In the genomic region with DNA sequence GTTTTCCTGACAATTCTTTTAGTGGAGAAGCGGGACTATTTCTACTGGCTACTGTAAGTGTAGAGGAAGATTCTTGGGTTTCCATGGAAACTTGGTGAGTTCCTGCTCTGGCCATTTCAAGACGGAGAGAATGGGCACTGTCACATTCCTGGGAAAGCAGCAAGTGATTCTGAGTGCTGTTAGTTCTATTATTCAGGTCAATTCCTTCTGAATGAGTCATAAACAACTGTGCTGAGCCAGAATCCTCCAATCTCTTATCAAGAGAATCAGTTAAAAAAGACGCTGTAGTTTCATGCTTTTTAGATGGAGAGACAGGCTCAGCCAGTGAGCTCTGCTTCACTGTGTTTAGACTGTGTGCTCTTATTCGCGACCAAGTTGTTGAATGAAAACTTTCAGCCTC, we compare ENCODE assay signal across 9 cellular contexts. TPM values are rescaled to one million over a fixed set of nuclear protein-coding genes. Genes with fewer than 3 reads are reported as not detected.
A peak's percentile ranks its signal among the peaks of the same experiment; 100 is the strongest.
DNase-seq lines count a peak whose midpoint lies in the region; ATAC-seq, FAIRE-seq and TF ChIP-seq lines count a peak whose summit lies in the region.
"Had no signal": no experiment of that assay in that cellular context is flagged by ENCODE, and none has a peak within 500 bp of the region (broad histone marks: within the 10 kb centered on the region; RNA-seq: fewer than 3 reads in every experiment).

No MANE protein-coding gene starts in this region.

- CTCF ChIA-PET in AG04449 (lab: Yijun Ruan, JAX) = no interaction called here
- CTCF ChIA-PET in K562 (lab: Yijun Ruan, JAX; ENCODE audit: low intra/inter-chr PET ratio) = no interaction called here
- CTCF ChIA-PET in HepG2 (lab: Yijun Ruan, JAX; ENCODE audit: low intra/inter-chr PET ratio, low total read pairs) = no interaction called here
- CTCF ChIA-PET in activated CD4-positive, alpha-beta memory T cell treated with anti-CD3 and anti-CD28 coated beads for 36 hours (lab: Charles Lee) = no interaction called here

- H3K79me2 ChIP-seq in K562 (ENCODE audit: control insufficient read depth, insufficient read depth, low read length) (peaks cover 49% of the 10 kb centered on the region), HepG2 (ENCODE audit: insufficient read depth, low read length) (peaks cover 29% of the 10 kb centered on the region)

- no peaks in the 10 kb centered on the region for H3K9me3 Mint-ChIP-seq in activated CD4-positive, alpha-beta memory T cell treated with anti-CD3 and anti-CD28 coated beads for 36 hours
- H3K9me3 Mint-ChIP-seq: memory B cell had no signal

- peak; percentile 82 for DNase-seq in AG04449 (ENCODE audit: low read depth, low spot score)
- peak; percentile 57 for DNase-seq in HPDE6-E6E7 (ENCODE audit: extremely low spot score)
- DNase-seq in K562 (ENCODE audit: extremely low read depth in 1 of 4, low spot score in 3 of 4) = peak in 1 of 4 experiments; percentile 7
- peak; percentile 31 for DNase-seq in HepG2 (ENCODE audit: low spot score)
- no peak for DNase-seq in left colon
- DNase-seq in cerebellum (ENCODE audit: low spot score) = no peak
- DNase-seq in activated CD4-positive, alpha-beta memory T cell treated with anti-CD3 and anti-CD28 coated beads for 36 hours = no peak
- DNase-seq in NCI-H446 (lab: John Stamatoyannopoulos, UW) = no peak

- H3K27me3 ChIP-seq in K562 (ENCODE audit: control insufficient read depth in 2 of 2, insufficient read depth in 2 of 2, low read length in 2 of 2) (no peaks in the 10 kb centered on the region), HepG2 (ENCODE audit: control insufficient read depth in 1 of 2, insufficient read depth in 2 of 2, low read length in 2 of 2) (no peaks in the 10 kb centered on the region)

- TF ChIP-seq CTCF in AG04449 (IDR thresholded peaks at IDR 0.05; ENCODE audit: insufficient read depth, low read length, missing control alignments) (no peak), K562 (IDR thresholded peaks at IDR 0.05 in 2 of 3, conservative IDR thresholded peaks at IDR 0.05 in 1 of 3; ENCODE audit: insufficient read depth in 2 of 3, low read depth in 1 of 3, low read length in 3 of 3) (no peak), HepG2 (CRISPR knock-in tag; IDR thresholded peaks at IDR 0.05) (no peak)

- TF ChIP-seq EP300 in K562 (IDR thresholded peaks at IDR 0.05; ENCODE audit: low read length) = no peak
- TF ChIP-seq EP300 in HepG2 (IDR thresholded peaks at IDR 0.05; ENCODE audit: low read depth in 2 of 2, low read length in 2 of 2) = no peak
- no peak for TF ChIP-seq EP300 in HepG2 (CRISPR knock-in tag; IDR thresholded peaks at IDR 0.05; ENCODE audit: borderline replicate concordance)

- H3K4me3 Mint-ChIP-seq in activated CD4-positive, alpha-beta memory T cell treated with anti-CD3 and anti-CD28 coated beads for 36 hours = no peak overlapping the region
- H3K4me3 Mint-ChIP-seq: memory B cell had no signal

- H3K9me1 ChIP-seq in K562 (ENCODE audit: control insufficient read depth, insufficient read depth, low read length) = no peaks in the 10 kb centered on the region

- ATAC-seq in K562 (no peak; the same call in 2 of the 3 replicates), HepG2 (no peak), left colon (no peak)

- peaks cover 36% of the 10 kb centered on the region for H3K4me1 Mint-ChIP-seq in activated CD4-positive, alpha-beta memory T cell treated with anti-CD3 and anti-CD28 coated beads for 36 hours (ENCODE audit: low read depth)

- H3K4me2 ChIP-seq in K562 (ENCODE audit: insufficient read depth, low read length) (no peak overlapping the region), HepG2 (ENCODE audit: low read depth, low read length) (no peak overlapping the region)

- H4K20me1 ChIP-seq in K562 (replicated peaks; ENCODE audit: control insufficient read depth, insufficient read depth, low read length) = no peaks in the 10 kb centered on the region; the same call in 1 of the 2 replicates
- 0 out of 2 replicates have a peak, but pooled peaks cover 3% of the 10 kb centered on the region for H4K20me1 ChIP-seq in HepG2 (ENCODE audit: insufficient read depth, low read length)

- H3K9ac ChIP-seq in K562 (ENCODE audit: insufficient read depth in 1 of 2, low read depth in 2 of 2, low read length in 2 of 2) (no peak overlapping the region), HepG2 (ENCODE audit: insufficient read depth, low read depth, low read length) (no peak overlapping the region)

- FAIRE-seq in K562 (lab: Jason Lieb, UNC) = no peak
- no peak for FAIRE-seq in HepG2 (lab: Jason Lieb, UNC)

- H3K27me3 Mint-ChIP-seq in activated CD4-positive, alpha-beta memory T cell treated with anti-CD3 and anti-CD28 coated beads for 36 hours = no peaks in the 10 kb centered on the region
- H3K27me3 Mint-ChIP-seq: memory B cell had no signal

- intact Hi-C loops in K562 (cut with micrococcal nuclease) (no loop called here), HepG2 (cut with micrococcal nuclease; ENCODE audit: unreplicated experiment) (no loop called here), left colon (cut with DNase I, micrococcal nuclease) (no loop called here)
- intact Hi-C loops in activated CD4-positive, alpha-beta memory T cell treated with anti-CD3 and anti-CD28 coated beads for 36 hours (cut with micrococcal nuclease) = no loop called here

- H2AFZ ChIP-seq in K562 (ENCODE audit: low read depth, low read length) (no peak overlapping the region), HepG2 (ENCODE audit: low read length) (no peak overlapping the region)

- POLR2A ChIA-PET in AG04449 (lab: Yijun Ruan, JAX) = no interaction called here
- POLR2A ChIA-PET in K562 (lab: Yijun Ruan, JAX) = no interaction called here
- POLR2A ChIA-PET in HepG2 (lab: Yijun Ruan, JAX) = no interaction called here
- POLR2A ChIA-PET in activated CD4-positive, alpha-beta memory T cell treated with anti-CD3 and anti-CD28 coated beads for 36 hours (lab: Charles Lee) = no interaction called here

- in situ Hi-C loops in K562 (cut with MboI) = no loop called here
- in situ Hi-C loops in HepG2 (cut with HindIII; ENCODE audit: extremely low pct_ligation_motif_present, low pct_unique_long_range_greater_than_20kb) = no loop called here

- H3K27ac ChIP-seq in K562 (ENCODE audit: extremely low read depth, low read depth, low read length) (no peak overlapping the region), HepG2 (ENCODE audit: extremely low read length, insufficient read depth, low read length) (no peak overlapping the region)

- no peaks in the 10 kb centered on the region; a peak in 3 of 5 replicates for H3K4me1 ChIP-seq in K562 (replicated peaks in 1 of 2; ENCODE audit: control insufficient read depth in 2 of 2, insufficient read depth in 2 of 2, low read length in 2 of 2)
- H3K4me1 ChIP-seq in HepG2 (ENCODE audit: insufficient read depth, low read length) = peaks cover 19% of the 10 kb centered on the region

- H3K36me3 Mint-ChIP-seq in activated CD4-positive, alpha-beta memory T cell treated with anti-CD3 and anti-CD28 coated beads for 36 hours = peaks cover 47% of the 10 kb centered on the region

- WGBS in K562 (ENCODE audit: insufficient coverage, low coverage, missing lambda C conversion rate) = 39% methylated on average over 5 of the region's 5 CpGs
- 83% methylated on average over 5 of the region's 5 CpGs for WGBS in HepG2 (ENCODE audit: low lambda C conversion rate)

- TF ChIP-seq POLR2A in K562 (conservative IDR thresholded peaks at IDR 0.05) (no peak), HepG2 (IDR thresholded peaks at IDR 0.05; ENCODE audit: insufficient read depth in 1 of 2, low read depth in 2 of 2, low read length in 2 of 2) (no peak)

- no peak overlapping the region for H3K27ac Mint-ChIP-seq in activated CD4-positive, alpha-beta memory T cell treated with anti-CD3 and anti-CD28 coated beads for 36 hours
- H3K27ac Mint-ChIP-seq: memory B cell had no signal

- no peaks in the 10 kb centered on the region for H3K9me3 ChIP-seq in K562 (replicated peaks; ENCODE audit: control insufficient read depth, insufficient read depth, low read depth, low read length)
- H3K9me3 ChIP-seq in HepG2 (ENCODE audit: low read length) = no peaks in the 10 kb centered on the region

- no peak overlapping the region for H3K4me3 ChIP-seq in AG04449 (ENCODE audit: low read depth, low read length)
- no peak overlapping the region for H3K4me3 ChIP-seq in K562
- no peak overlapping the region for H3K4me3 ChIP-seq in HepG2 (replicated peaks in 1 of 3; ENCODE audit: insufficient read depth in 1 of 3, low read depth in 2 of 3, low read length in 3 of 3)

- peaks cover 66% of the 10 kb centered on the region for H3K36me3 ChIP-seq in K562 (ENCODE audit: control insufficient read depth, insufficient read depth, low read length)
- peaks cover 6 to 60% of the 10 kb centered on the region in 2 experiments for H3K36me3 ChIP-seq in HepG2 (replicated peaks in 1 of 2; ENCODE audit: control insufficient read depth in 1 of 2, insufficient read depth in 2 of 2, low read length in 2 of 2)

- TF ChIP-seq RAD21 in K562 (CRISPR knock-in tag; conservative IDR thresholded peaks at IDR 0.05 in 1 of 2, IDR thresholded peaks at IDR 0.05 in 1 of 2) = no peak
- no peak for TF ChIP-seq RAD21 in HepG2 (CRISPR knock-in tag; IDR thresholded peaks at IDR 0.05)

- no TSS peak for BruUV-seq in K562 (replicated peaks; lab: Mats Ljungman, UMichigan)
- BruUV-seq in HepG2 (replicated peaks; lab: Mats Ljungman, UMichigan) = no TSS peak

RNA-seq across cellular contexts. Expression of a gene that starts 19.6 kb away (rescaled TPM):
- total RNA-seq in K562 (2011; cell fraction: chromatin; rRNA removed; ENCODE audit: low replicate concordance) = 44.9 and 127 TPM in 2 replicates
- 19.7 and 25.9 TPM in 2 replicates for total RNA-seq in K562 (2011; cell fraction: nucleolus; rRNA removed)
- 38.6 and 44.4 TPM in 2 replicates for total RNA-seq in K562 (2011; cell fraction: nucleoplasm; rRNA removed)
- total RNA-seq in K562 (2014; rRNA removed) (5.3 and 5.8 TPM in 2 replicates), K562 (2014; rRNA removed; fragmentation: Illumina TruSeq; extraction: Trizol) (13.6 and 15.0 TPM in 2 replicates), K562 (2015; rRNA removed; fragmentation: Illumina TruSeq; extraction: Trizol) (10.3 and 12.0 TPM in 2 replicates), K562 (2021) (13.8 and 14.4 TPM in 2 replicates), HepG2 (2016; rRNA removed; fragmentation: Illumina TruSeq; extraction: Trizol) (17.4 and 17.6 TPM in 2 replicates), left colon (10 to 100 TPM; 26.5 to 30.0 TPM), cerebellum (37.5 TPM)
- polyA plus RNA-seq in K562 (2011; rRNA removed) (20.3 and 21.1 TPM in 2 replicates), K562 (2014; fragmentation: Illumina TruSeq; extraction: Trizol) (8.2 and 9.0 TPM in 2 replicates), K562 (2014; fragmentation: Nextera tagmentation; extraction: Ambion mirVana) (1 to 10 TPM; 4.0 to 4.3 TPM), K562 (2014; rRNA removed) (8.0 and 8.6 TPM in 2 replicates), HepG2 (2011; rRNA removed) (17.9 and 21.7 TPM in 2 replicates)
- polyA plus RNA-seq in K562 (2011; cell fraction: cytosol; rRNA removed) = 5.6 and 10.4 TPM in 2 replicates
- 23.1 and 29.8 TPM in 2 replicates for polyA plus RNA-seq in K562 (2011; cell fraction: nucleus; rRNA removed)
- 5.3 and 7.3 TPM in 2 replicates for polyA plus RNA-seq in K562 (2012)
- polyA minus RNA-seq in K562 (2011; rRNA and poly(A)+ RNA removed) = 39.6 and 42.2 TPM in 2 replicates
- polyA minus RNA-seq in K562 (2011; cell fraction: cytosol; rRNA and poly(A)+ RNA removed) = 8.7 and 10.1 TPM in 2 replicates
- 13.3 and 20.7 TPM in 2 replicates for polyA minus RNA-seq in K562 (2011; cell fraction: nucleus; rRNA and poly(A)+ RNA removed)
- 12.5 and 13.3 TPM in 2 replicates for total RNA-seq in HepG2 (2016; cell fraction: cytosol; rRNA removed; fragmentation: Illumina TruSeq; extraction: Trizol; ENCODE audit: low read depth)
- total RNA-seq in HepG2 (2016; cell fraction: insoluble cytoplasmic fraction; rRNA removed; fragmentation: Illumina TruSeq; extraction: Trizol) = 16.4 and 16.6 TPM in 2 replicates
- total RNA-seq in HepG2 (2016; cell fraction: membrane; rRNA removed; fragmentation: Illumina TruSeq; extraction: Trizol) = 11.1 and 12.6 TPM in 2 replicates
- 16.3 and 23.4 TPM in 2 replicates for total RNA-seq in HepG2 (2016; cell fraction: nucleus; rRNA removed; fragmentation: Illumina TruSeq; extraction: Trizol)
- polyA plus RNA-seq in HepG2 (2011; cell fraction: cytosol; rRNA removed) = 7.2 and 10.1 TPM in 2 replicates
- 15.4 and 16.5 TPM in 2 replicates for polyA plus RNA-seq in HepG2 (2011; cell fraction: nucleus; rRNA removed)
- polyA plus RNA-seq in HepG2 (2012) = 11.1 TPM in 2 replicates
- 0.67 and 0.76 TPM in 2 replicates for polyA plus RNA-seq in HepG2 (2016; cell fraction: cytosol; fragmentation: Illumina TruSeq; extraction: Trizol; ENCODE audit: low read depth)
- 12.2 and 12.9 TPM in 2 replicates for polyA plus RNA-seq in HepG2 (2016; cell fraction: insoluble cytoplasmic fraction; fragmentation: Illumina TruSeq; extraction: Trizol; ENCODE audit: low read depth)
- 2.9 and 3.1 TPM in 2 replicates for polyA plus RNA-seq in HepG2 (2016; cell fraction: membrane; fragmentation: Illumina TruSeq; extraction: Trizol; ENCODE audit: low read depth)
- 19.8 and 23.6 TPM in 2 replicates for polyA plus RNA-seq in HepG2 (2016; cell fraction: nucleus; fragmentation: Illumina TruSeq; extraction: Trizol; ENCODE audit: insufficient read depth, low read depth)
- 24.1 and 55.5 TPM in 2 replicates for polyA minus RNA-seq in HepG2 (2011; rRNA and poly(A)+ RNA removed; ENCODE audit: low replicate concordance)
- 12.3 and 16.3 TPM in 2 replicates for polyA minus RNA-seq in HepG2 (2011; cell fraction: cytosol; rRNA and poly(A)+ RNA removed)
- 44.9 and 47.9 TPM in 2 replicates for polyA minus RNA-seq in HepG2 (2011; cell fraction: nucleus; rRNA and poly(A)+ RNA removed)
- total RNA-seq in activated CD4-positive, alpha-beta memory T cell treated with anti-CD3 and anti-CD28 coated beads for 36 hours = 10 to 100 TPM; 28.4 to 31.8 TPM

RNA-seq across cellular contexts. Expression of a gene that starts 51.1 kb away (rescaled TPM):
- 25.1 and 47.5 TPM in 2 replicates for total RNA-seq in K562 (2011; cell fraction: chromatin; rRNA removed; ENCODE audit: low replicate concordance)
- 16.7 and 20.8 TPM in 2 replicates for total RNA-seq in K562 (2011; cell fraction: nucleolus; rRNA removed)
- 24.7 and 52.7 TPM in 2 replicates for total RNA-seq in K562 (2011; cell fraction: nucleoplasm; rRNA removed)
- total RNA-seq in K562 (2014; rRNA removed) (18.1 and 18.2 TPM in 2 replicates), K562 (2014; rRNA removed; fragmentation: Illumina TruSeq; extraction: Trizol) (18.1 and 25.5 TPM in 2 replicates), K562 (2015; rRNA removed; fragmentation: Illumina TruSeq; extraction: Trizol) (19.6 and 20.3 TPM in 2 replicates), K562 (2021) (18.4 and 22.6 TPM in 2 replicates), HepG2 (2016; rRNA removed; fragmentation: Illumina TruSeq; extraction: Trizol) (4.2 and 6.9 TPM in 2 replicates), left colon (100 to 1,000 TPM in 1 of 2 donors, 10 to 100 TPM in 1; 86.5 to 104 TPM), cerebellum (67.8 TPM)
- polyA plus RNA-seq in K562 (2011; rRNA removed) (5.7 and 9.0 TPM in 2 replicates), K562 (2014; fragmentation: Illumina TruSeq; extraction: Trizol) (13.9 and 14.7 TPM in 2 replicates), K562 (2014; fragmentation: Nextera tagmentation; extraction: Ambion mirVana) (1 to 10 TPM; 2.4 to 3.0 TPM), K562 (2014; rRNA removed) (11.5 TPM in 2 replicates), HepG2 (2011; rRNA removed) (1.6 and 2.3 TPM in 2 replicates)
- 4.0 and 5.8 TPM in 2 replicates for polyA plus RNA-seq in K562 (2011; cell fraction: cytosol; rRNA removed)
- 7.1 and 10.8 TPM in 2 replicates for polyA plus RNA-seq in K562 (2011; cell fraction: nucleus; rRNA removed)
- 9.2 and 12.4 TPM in 2 replicates for polyA plus RNA-seq in K562 (2012)
- 20.7 and 28.4 TPM in 2 replicates for polyA minus RNA-seq in K562 (2011; rRNA and poly(A)+ RNA removed)
- 10.0 and 23.8 TPM in 2 replicates for polyA minus RNA-seq in K562 (2011; cell fraction: cytosol; rRNA and poly(A)+ RNA removed)
- 14.8 and 20.9 TPM in 2 replicates for polyA minus RNA-seq in K562 (2011; cell fraction: nucleus; rRNA and poly(A)+ RNA removed)
- 20.7 and 22.5 TPM in 2 replicates for total RNA-seq in HepG2 (2016; cell fraction: cytosol; rRNA removed; fragmentation: Illumina TruSeq; extraction: Trizol; ENCODE audit: low read depth)
- total RNA-seq in HepG2 (2016; cell fraction: insoluble cytoplasmic fraction; rRNA removed; fragmentation: Illumina TruSeq; extraction: Trizol) = 3.7 and 4.5 TPM in 2 replicates
- 19.0 and 22.0 TPM in 2 replicates for total RNA-seq in HepG2 (2016; cell fraction: membrane; rRNA removed; fragmentation: Illumina TruSeq; extraction: Trizol)
- total RNA-seq in HepG2 (2016; cell fraction: nucleus; rRNA removed; fragmentation: Illumina TruSeq; extraction: Trizol) = 3.8 and 4.8 TPM in 2 replicates
- polyA plus RNA-seq in HepG2 (2011; cell fraction: cytosol; rRNA removed) = 2.0 and 2.1 TPM in 2 replicates
- 1.2 and 1.7 TPM in 2 replicates for polyA plus RNA-seq in HepG2 (2011; cell fraction: nucleus; rRNA removed)
- 0.85 and 1.5 TPM in 2 replicates for polyA plus RNA-seq in HepG2 (2012)
- 1.7 and 2.4 TPM in 2 replicates for polyA plus RNA-seq in HepG2 (2016; cell fraction: cytosol; fragmentation: Illumina TruSeq; extraction: Trizol; ENCODE audit: low read depth)
- polyA plus RNA-seq in HepG2 (2016; cell fraction: insoluble cytoplasmic fraction; fragmentation: Illumina TruSeq; extraction: Trizol; ENCODE audit: low read depth) = 3.3 and 4.8 TPM in 2 replicates
- 3.4 and 3.5 TPM in 2 replicates for polyA plus RNA-seq in HepG2 (2016; cell fraction: membrane; fragmentation: Illumina TruSeq; extraction: Trizol; ENCODE audit: low read depth)
- polyA plus RNA-seq in HepG2 (2016; cell fraction: nucleus; fragmentation: Illumina TruSeq; extraction: Trizol; ENCODE audit: insufficient read depth, low read depth) = 2.3 and 3.1 TPM in 2 replicates
- polyA minus RNA-seq in HepG2 (2011; rRNA and poly(A)+ RNA removed; ENCODE audit: low replicate concordance) = 3.0 and 67.6 TPM in 2 replicates
- 4.3 and 5.3 TPM in 2 replicates for polyA minus RNA-seq in HepG2 (2011; cell fraction: cytosol; rRNA and poly(A)+ RNA removed)
- 3.3 and 5.2 TPM in 2 replicates for polyA minus RNA-seq in HepG2 (2011; cell fraction: nucleus; rRNA and poly(A)+ RNA removed)
- 10 to 100 TPM; 15.4 to 17.0 TPM for total RNA-seq in activated CD4-positive, alpha-beta memory T cell treated with anti-CD3 and anti-CD28 coated beads for 36 hours

Comparison
In these comparisons a context has a peak if more than half of its experiments do, and no peak if none do; other contexts are left out.
1. DNase-seq: peak in AG04449 (single experiment), HPDE6-E6E7 (single experiment) and HepG2 (single experiment); none in left colon (0 of 2), cerebellum (single experiment), activated CD4-positive, alpha-beta memory T cell treated with anti-CD3 and anti-CD28 coated beads for 36 hours (single experiment) and NCI-H446 (0 of 2).